In genomic region chr1:186183219-186183618, GRCh38 we compare ENCODE assay signal across 8 cellular contexts.
A peak's percentile ranks its signal among the peaks of the same experiment; 100 is the strongest.
DNase-seq lines count a peak whose midpoint lies in the region; ATAC-seq and TF ChIP-seq lines count a peak whose summit lies in the region.

No MANE protein-coding gene starts in this region.

- H3K9me3 ChIP-seq in uterus = no peaks in the 10 kb centered on the region
- no peaks in the 10 kb centered on the region for H3K9me3 ChIP-seq in stomach

- TF ChIP-seq CTCF in fibroblast of mammary gland (conservative IDR thresholded peaks at IDR 0.05; ENCODE audit: control insufficient read depth, insufficient read depth, low read depth, low read length) (no peak), uterus (IDR thresholded peaks at IDR 0.05) (no peak), stomach (IDR thresholded peaks at IDR 0.05) (no peak)

- H3K4me3 ChIP-seq in fibroblast of mammary gland (ENCODE audit: control insufficient read depth, low read depth, low read length) (no peak overlapping the region), uterus (no peak overlapping the region), stomach (no peak overlapping the region)

- peak; percentile 82 for DNase-seq in EH (ENCODE audit: low read depth)
- peak; percentile 49 for DNase-seq in HS-27A (ENCODE audit: low read depth)
- DNase-seq in fibroblast of mammary gland (ENCODE audit: low read depth) = peak; percentile 96
- DNase-seq in uterus = no peak
- DNase-seq in stomach = no peak
- no peak for DNase-seq in effector CD8-positive, alpha-beta T cell (lab: John Stamatoyannopoulos, UW)
- DNase-seq in SHP77 treated with DMSO at 0.1 percent for 48 hours (lab: John Stamatoyannopoulos, UW) = no peak

- TF ChIP-seq POLR2A in uterus (IDR thresholded peaks at IDR 0.05) (no peak), stomach (IDR thresholded peaks at IDR 0.05) (no peak)

- WGBS in stomach, 5 donors = 81 to 89% (median 87%) methylated on average over 1 of the region's 1 CpG

- intact Hi-C loops in uterus (cut with DNase I; ENCODE audit: low total_unique reads) (no loop called here), stomach (cut with DNase I; ENCODE audit: low total_unique reads) (no loop called here)

- no peak for TF ChIP-seq EP300 in stomach (IDR thresholded peaks at IDR 0.05)

- H3K4me1 ChIP-seq in uterus (no peaks in the 10 kb centered on the region), stomach (peaks cover 0 to 3% (median 0%) of the 10 kb centered on the region in 4 donors)

- H3K36me3 ChIP-seq in uterus = no peaks in the 10 kb centered on the region
- no peaks in the 10 kb centered on the region for H3K36me3 ChIP-seq in stomach

- peak; percentile 67 for ATAC-seq in GM21447 (IDR thresholded peaks at IDR 0.05; ENCODE audit: unreplicated experiment)

- H3K27me3 ChIP-seq in uterus (no peaks in the 10 kb centered on the region), stomach (no peaks in the 10 kb centered on the region)

- H3K27ac ChIP-seq in uterus = no peak overlapping the region
- H3K27ac ChIP-seq in stomach = no peak overlapping the region

Comparison
In these comparisons a context has a peak if more than half of its experiments do, and no peak if none do; other contexts are left out.
1. DNase-seq: peak in EH (single experiment), HS-27A (single experiment) and fibroblast of mammary gland (single experiment); none in uterus (0 of 2), stomach (single experiment), effector CD8-positive, alpha-beta T cell (single experiment) and SHP77 treated with DMSO at 0.1 percent for 48 hours (single experiment).